2 cellular contexts compared by ENCODE assay signal in genomic region chr1:3756394-3756793, GRCh38.
TF ChIP-seq lines count a peak whose summit lies in the region.

No MANE protein-coding gene starts in this region.

TF ChIP-seq in GM23338, 12 proteins besides CTCF, POLR2A, EP300 and RAD21:
- TF ChIP-seq POLR2AphosphoS5 (IDR thresholded peaks at IDR 0.05; ENCODE audit: low read depth): no peak
- TF ChIP-seq JUNB (IDR thresholded peaks at IDR 0.05; ENCODE audit: unreplicated experiment): no peak
- TF ChIP-seq ETS1 (IDR thresholded peaks at IDR 0.05): no peak
- TF ChIP-seq ZNF462 (CRISPR knock-in tag; IDR thresholded peaks at IDR 0.05): no peak
- TF ChIP-seq CREB1 (CRISPR knock-in tag; IDR thresholded peaks at IDR 0.05; ENCODE audit: low read depth): no peak
- no peak for TF ChIP-seq ZNF114 (CRISPR knock-in tag; IDR thresholded peaks at IDR 0.05)
- no peak for TF ChIP-seq NANOG (IDR thresholded peaks at IDR 0.05; ENCODE audit: borderline replicate concordance)
- no peak for TF ChIP-seq ZNF331 (CRISPR knock-in tag; IDR thresholded peaks at IDR 0.05; ENCODE audit: low read depth)
- TF ChIP-seq EZH2phosphoT487 (IDR thresholded peaks at IDR 0.05; ENCODE audit: unreplicated experiment): no peak
- no peak for TF ChIP-seq EZH2 (IDR thresholded peaks at IDR 0.05; ENCODE audit: low read depth, unreplicated experiment)
- TF ChIP-seq STAT1 (IDR thresholded peaks at IDR 0.05; ENCODE audit: unreplicated experiment): no peak
- TF ChIP-seq REST (IDR thresholded peaks at IDR 0.05; ENCODE audit: unreplicated experiment): no peak
TF ChIP-seq in GM23338: peak in this region for 0.

TF ChIP-seq in IMR-90, 13 proteins besides CTCF, POLR2A, EP300 and RAD21:
- TF ChIP-seq SMC3 (IDR thresholded peaks at IDR 0.05; ENCODE audit: low read depth, low read length): no peak
- no peak for TF ChIP-seq RFX5 (IDR thresholded peaks at IDR 0.05; ENCODE audit: low read depth, low read length)
